Comparison of ENCODE assay signal across 8 cellular contexts in the genomic region with DNA sequence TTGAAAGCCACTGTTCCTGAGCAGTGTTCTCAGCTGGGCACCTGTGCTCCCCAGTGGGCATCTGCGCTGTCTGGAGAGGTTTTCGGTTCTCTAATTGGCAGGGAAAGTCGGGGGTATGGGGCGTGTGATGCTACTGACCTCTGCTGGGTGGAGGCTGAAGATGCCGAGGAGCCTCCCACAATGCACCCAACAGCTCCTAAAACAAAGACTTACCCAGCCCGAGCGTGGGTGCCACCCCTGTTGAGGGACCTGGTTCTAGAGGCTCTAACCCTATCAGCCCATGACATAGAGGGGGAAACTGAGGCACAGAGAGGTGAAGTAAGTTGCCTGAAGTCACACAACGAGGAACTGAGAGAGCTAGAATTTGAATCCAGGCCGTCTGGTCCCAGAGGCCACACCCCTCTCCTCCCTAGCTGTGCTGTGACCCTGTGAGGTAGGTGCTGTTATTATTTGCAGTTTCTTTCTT. TPM values are rescaled to one million over a fixed set of nuclear protein-coding genes. Genes with fewer than 3 reads are reported as not detected.
DNase-seq lines count a peak whose midpoint lies in the region; ATAC-seq and TF ChIP-seq lines count a peak whose summit lies in the region.

No MANE protein-coding gene starts in this region.

- H3K27ac ChIP-seq in stomach: no peak overlapping the region

- WGBS in stomach, 5 donors: 29 to 50% (median 42%) methylated on average over 9 of the region's 9 CpGs

- TF ChIP-seq EP300 in stomach (IDR thresholded peaks at IDR 0.05): no peak

- TF ChIP-seq POLR2A in stomach (IDR thresholded peaks at IDR 0.05): no peak

- peaks cover 0 to 24% (median 12%) of the 10 kb centered on the region in 4 donors for H3K4me1 ChIP-seq in stomach

- peak; percentile 30 for ATAC-seq in left lobe of liver
- no peak for ATAC-seq in HG02852 (IDR thresholded peaks at IDR 0.05; ENCODE audit: unreplicated experiment)

- no peaks in the 10 kb centered on the region for H3K27me3 ChIP-seq in stomach

- H3K36me3 ChIP-seq in stomach: peaks cover 0 to 11% (median 0%) of the 10 kb centered on the region in 4 donors

- intact Hi-C loops in stomach (cut with DNase I; ENCODE audit: low total_unique reads): no loop called here

- TF ChIP-seq CTCF in LNCAP (IDR thresholded peaks at IDR 0.05): peak; percentile 40; the same call in 1 of the 2 replicates
- peak; percentile 62 for TF ChIP-seq CTCF in astrocyte of the cerebellum (IDR thresholded peaks at IDR 0.05; ENCODE audit: low read depth, low read length, missing control alignments)
- TF ChIP-seq CTCF in stomach (IDR thresholded peaks at IDR 0.05): peak in 2 of 7 experiments; percentile 6 to 17

- in situ Hi-C loops in SK-MEL-5 (cut with HindIII; ENCODE audit: low pct_unique_long_range_greater_than_20kb, low sequenced_read_pairs) (no loop called here), astrocyte of the cerebellum (cut with HindIII; ENCODE audit: low sequenced_read_pairs) (no loop called here)

- no peak overlapping the region for H3K4me3 ChIP-seq in astrocyte of the cerebellum (ENCODE audit: low read depth, low read length)
- H3K4me3 ChIP-seq in stomach: no peak overlapping the region

- H3K9me3 ChIP-seq in stomach: no peaks in the 10 kb centered on the region

- DNase-seq in stimulated activated CD4-positive, alpha-beta T cell treated with anti-CD3 and anti-CD28 coated beads, Interleukin-15, amount 100 ng/mL, for 1 hour (ENCODE audit: low read depth in 1 of 2, low spot score in 1 of 2): peak; percentile 26 to 32
- DNase-seq in stimulated activated CD4-positive, alpha-beta T cell treated with anti-CD3 and anti-CD28 coated beads, Interleukin-1b, Interleukin-23, amount 100 ng/mL, for 48 hours: no peak
- DNase-seq in SK-MEL-5 (ENCODE audit: low read depth, low spot score): peak; percentile 72
- DNase-seq in astrocyte of the cerebellum (ENCODE audit: low read depth): no peak
- DNase-seq in left lobe of liver (ENCODE audit: low spot score): no peak
- no peak for DNase-seq in stomach

RNA-seq across cellular contexts. Expression of a gene that starts 2.3 kb away (rescaled TPM):
- not detected in 2 replicates for total RNA-seq in SK-MEL-5 (2014; rRNA removed; shearing (Covaris generic))
- not detected in 2 replicates for polyA plus RNA-seq in SK-MEL-5 (2015; cell fraction: cytosol; rRNA removed)
- polyA plus RNA-seq in SK-MEL-5 (2015; cell fraction: nucleus; rRNA removed): not detected in 2 replicates
- total RNA-seq in left lobe of liver: not detected
- total RNA-seq in stomach: not detected
- polyA plus RNA-seq in stomach: not detected

RNA-seq across cellular contexts. Expression of a gene that starts 6.0 kb away (rescaled TPM):
- 0.34 TPM in 1 of 2 replicates, not detected in the other for total RNA-seq in SK-MEL-5 (2014; rRNA removed; shearing (Covaris generic))
- polyA plus RNA-seq in SK-MEL-5 (2015; cell fraction: cytosol; rRNA removed): not detected in 2 replicates
- polyA plus RNA-seq in SK-MEL-5 (2015; cell fraction: nucleus; rRNA removed): 0.45 TPM in 1 of 2 replicates, not detected in the other
- total RNA-seq in left lobe of liver (0.18 TPM), stomach (100 to 1,000 TPM in 2 of 5 donors, 10 to 100 TPM in 3; 17.5 to 275 (median 56.0) TPM)
- 10 to 100 TPM; 13.3 to 62.5 (median 15.4) TPM for polyA plus RNA-seq in stomach

RNA-seq across cellular contexts. Expression of a gene that starts 10.1 kb away (rescaled TPM):
- 1,626 and 1,782 TPM in 2 replicates for total RNA-seq in SK-MEL-5 (2014; rRNA removed; shearing (Covaris generic))
- polyA plus RNA-seq in SK-MEL-5 (2015; cell fraction: cytosol; rRNA removed): 1,847 and 2,513 TPM in 2 replicates
- polyA plus RNA-seq in SK-MEL-5 (2015; cell fraction: nucleus; rRNA removed): 360 and 403 TPM in 2 replicates
- total RNA-seq in left lobe of liver (401 TPM), stomach (1,000 to 10,000 TPM; 1,272 to 3,316 (median 1,768) TPM)
- polyA plus RNA-seq in stomach: 1,000 to 10,000 TPM; 2,771 to 3,739 (median 3,620) TPM

RNA-seq across cellular contexts. Expression of a gene that starts 10.5 kb away (rescaled TPM):
- 4.8 and 7.3 TPM in 2 replicates for total RNA-seq in SK-MEL-5 (2014; rRNA removed; shearing (Covaris generic))
- polyA plus RNA-seq in SK-MEL-5 (2015; cell fraction: cytosol; rRNA removed): 25.4 and 28.3 TPM in 2 replicates
- polyA plus RNA-seq in SK-MEL-5 (2015; cell fraction: nucleus; rRNA removed): 32.7 and 68.0 TPM in 2 replicates
- total RNA-seq in left lobe of liver: 41.6 TPM
- total RNA-seq in stomach: 100 to 1,000 TPM in 1 of 5 donors, 10 to 100 TPM in 4; 10.6 to 156 (median 19.2) TPM
- polyA plus RNA-seq in stomach: 10 to 100 TPM in 2 of 3 donors, 1 to 10 TPM in 1; 9.4 to 20.5 (median 19.9) TPM

RNA-seq across cellular contexts. Expression of a gene that starts 28.3 kb away (rescaled TPM):
- 19.9 and 21.3 TPM in 2 replicates for total RNA-seq in SK-MEL-5 (2014; rRNA removed; shearing (Covaris generic))
- 8.9 and 10.5 TPM in 2 replicates for polyA plus RNA-seq in SK-MEL-5 (2015; cell fraction: cytosol; rRNA removed)
- polyA plus RNA-seq in SK-MEL-5 (2015; cell fraction: nucleus; rRNA removed): 0.92 and 7.4 TPM in 2 replicates
- total RNA-seq in left lobe of liver (11.4 TPM), stomach (10 to 100 TPM in 1 of 5 donors, 1 to 10 TPM in 3, not detected in 1; 7.2 to 21.7 (median 9.7) TPM)
- 10 to 100 TPM in 1 of 3 donors, 1 to 10 TPM in 2; 4.2 to 29.0 (median 9.2) TPM for polyA plus RNA-seq in stomach

Comparison
In these comparisons a context has a peak if more than half of its experiments do, and no peak if none do; other contexts are left out.
1. DNase-seq: peak in stimulated activated CD4-positive, alpha-beta T cell treated with anti-CD3 and anti-CD28 coated beads, Interleukin-15, amount 100 ng/mL, for 1 hour (2 of 2) and SK-MEL-5 (single experiment); none in stimulated activated CD4-positive, alpha-beta T cell treated with anti-CD3 and anti-CD28 coated beads, Interleukin-1b, Interleukin-23, amount 100 ng/mL, for 48 hours (single experiment), astrocyte of the cerebellum (single experiment), left lobe of liver (single experiment) and stomach (single experiment).
2. RNA of a gene that starts 6.0 kb away (total RNA-seq): 17.5 to 275 TPM in stomach; 0.34 TPM in SK-MEL-5 and 0.18 TPM in left lobe of liver (single experiment); every median in the first group is over 10 times any median in the second.